Comparison of ENCODE assay signal across 14 cellular contexts in genomic region chr7:127983804-127984332, GRCh38. TPM values are rescaled to one million over a fixed set of nuclear protein-coding genes. Genes with fewer than 3 reads are reported as not detected.
DNase-seq lines count a peak whose midpoint lies in the region; ATAC-seq and TF ChIP-seq lines count a peak whose summit lies in the region.
"Had no signal": no experiment of that assay in that cellular context is flagged by ENCODE, and none has a peak within 500 bp of the region (broad histone marks: within the 10 kb centered on the region; RNA-seq: fewer than 3 reads in every experiment).

No MANE protein-coding gene starts in this region.

- H3K23ac ChIP-seq in IMR-90 (ENCODE audit: low read depth, low read length) (no peak overlapping the region), mesendoderm (ENCODE audit: low read length) (no peak overlapping the region)

- no peak for TF ChIP-seq RAD21 in IMR-90 (IDR thresholded peaks at IDR 0.05; ENCODE audit: low read length)

- DNase-seq in NCI-H748 (lab: John Stamatoyannopoulos, UW; ENCODE audit: unreplicated experiment) (peak; percentile 27), NCI-H748 treated with DMSO at 0.1 percent for 48 hours (lab: John Stamatoyannopoulos, UW) (no peak), IMR-90 (peak; percentile 24), astrocyte of the hippocampus (ENCODE audit: low read depth, low spot score) (peak; percentile 55), mesendoderm (peak; percentile 42), NCI-H2227 treated with DMSO at 0.1 percent for 48 hours (lab: John Stamatoyannopoulos, UW) (no peak), aorta (no peak)
- DNase-seq: activated gamma-delta T cell treated with Interleukin-2 at 50 U/mL for 16 hours, dorsolateral prefrontal cortex, GOT3, NCI-H1105 treated with DMSO at 0.1 percent for 48 hours, small intestine, transverse colon had no signal

- no peak overlapping the region for H2AFZ ChIP-seq in IMR-90 (replicated peaks; ENCODE audit: low read length, poor library complexity)

- TF ChIP-seq CTCF in IMR-90 (conservative IDR thresholded peaks at IDR 0.05; ENCODE audit: low read depth, low read length) = no peak

- H3K4me3 ChIP-seq in IMR-90 (ENCODE audit: insufficient read depth, low read depth, low read length) = no peak overlapping the region
- H3K4me3 ChIP-seq in mesendoderm (ENCODE audit: low read length) = no peak overlapping the region
- no peak overlapping the region for H3K4me3 ChIP-seq in aorta (ENCODE audit: low read length in 2 of 2)
- H3K4me3 ChIP-seq: dorsolateral prefrontal cortex, transverse colon had no signal

- H3K27me3 ChIP-seq in IMR-90 (ENCODE audit: control insufficient read depth, insufficient read depth, low read length) = no peaks in the 10 kb centered on the region
- H3K27me3 ChIP-seq in mesendoderm (ENCODE audit: insufficient read depth, low read length, poor library complexity) = no peaks in the 10 kb centered on the region
- H3K27me3 ChIP-seq in aorta (ENCODE audit: control insufficient read depth in 1 of 2, insufficient read depth in 2 of 2, low read length in 1 of 2) = no peaks in the 10 kb centered on the region
- H3K27me3 ChIP-seq: dorsolateral prefrontal cortex, transverse colon had no signal

- H3K27ac ChIP-seq in IMR-90 (ENCODE audit: insufficient read depth, low read length) (no peak overlapping the region), mesendoderm (ENCODE audit: low read depth, low read length) (no peak overlapping the region), aorta (ENCODE audit: low read depth in 1 of 2, low read length in 2 of 2) (no peak overlapping the region)
- H3K27ac ChIP-seq: transverse colon had no signal

- no peak overlapping the region for H2BK20ac ChIP-seq in IMR-90 (ENCODE audit: low read depth, low read length)

- H3K79me2 ChIP-seq in mesendoderm (ENCODE audit: control insufficient read depth, insufficient read depth, low read length) = no peaks in the 10 kb centered on the region

- H3K4ac ChIP-seq in IMR-90 (ENCODE audit: low read depth, low read length) (no peak overlapping the region), mesendoderm (ENCODE audit: low read depth, low read length) (no peak overlapping the region)

- no peak overlapping the region for H2AK9ac ChIP-seq in IMR-90 (replicated peaks; ENCODE audit: low read depth, low read length, poor library complexity)

- H2BK15ac ChIP-seq in IMR-90 (ENCODE audit: low read depth, low read length) (no peak overlapping the region), mesendoderm (replicated peaks; ENCODE audit: low read depth) (no peak overlapping the region)

- H2BK5ac ChIP-seq in IMR-90 (ENCODE audit: low read depth, low read length, poor library complexity, severe bottlenecking) (no peak overlapping the region), mesendoderm (ENCODE audit: low read length) (no peak overlapping the region)

- intact Hi-C loops in IMR-90 (cut with micrococcal nuclease) = no loop called here
- intact Hi-C loops in aorta (cut with DNase I) = no loop called here

- H3K79me1 ChIP-seq in IMR-90 (ENCODE audit: low read depth in 1 of 2, low read length in 2 of 2) = peaks cover 28 to 74% of the 10 kb centered on the region in 2 experiments
- peaks cover 1% of the 10 kb centered on the region for H3K79me1 ChIP-seq in mesendoderm (ENCODE audit: low read length)

- peaks cover 24% of the 10 kb centered on the region for H3K9me1 ChIP-seq in IMR-90 (ENCODE audit: insufficient read depth, low read length)

- dilution Hi-C loops in IMR-90 (cut with HindIII; ENCODE audit: low sequenced_read_pairs, unreplicated experiment) = no loop called here

- peaks cover 36% of the 10 kb centered on the region for H4K20me1 ChIP-seq in IMR-90 (ENCODE audit: insufficient read depth, low read length)

- POLR2A ChIA-PET in IMR-90 (lab: Charles Lee; ENCODE audit: unreplicated experiment) = no interaction called here

- H3K9me3 ChIP-seq in IMR-90 (ENCODE audit: control insufficient read depth, insufficient read depth, low read length) = peaks cover 3% of the 10 kb centered on the region
- H3K9me3 ChIP-seq in aorta (ENCODE audit: control insufficient read depth, low read length) = no peaks in the 10 kb centered on the region

- H3K9ac ChIP-seq in IMR-90 (ENCODE audit: low read depth, low read length) = no peak overlapping the region
- no peak overlapping the region for H3K9ac ChIP-seq in mesendoderm (ENCODE audit: low read length)

- H4K8ac ChIP-seq in IMR-90 (ENCODE audit: low read depth in 2 of 2, low read length in 2 of 2) = no peak overlapping the region
- H4K8ac ChIP-seq in mesendoderm (ENCODE audit: low read depth, low read length) = no peak overlapping the region

- H2BK120ac ChIP-seq in IMR-90 (ENCODE audit: low read depth, low read length) (no peak overlapping the region), mesendoderm (ENCODE audit: low read depth, low read length) (no peak overlapping the region)

- 100% methylated on average over 2 of the region's 5 CpGs; no CpG with 5 or more reads in 1 of the 2 experiments for WGBS in IMR-90 (ENCODE audit: extremely low coverage in 2 of 2, insufficient read length in 1 of 2), 2 experiments
- WGBS in mesendoderm (ENCODE audit: extremely low coverage, insufficient coverage, low lambda C conversion rate) = no CpG with 5 or more reads among the region's 5 CpGs
- WGBS in aorta, 2 donors = 77 to 79% methylated on average over 5 of the region's 5 CpGs

- H3K18ac ChIP-seq in IMR-90 (ENCODE audit: low read depth, low read length) = no peak overlapping the region
- H3K18ac ChIP-seq in mesendoderm (ENCODE audit: low read length) = no peak overlapping the region

- no TSS peak for BruUV-seq in IMR-90 (replicated peaks; lab: Mats Ljungman, UMichigan)

- no peak overlapping the region; the same call in 1 of the 2 replicates for H3K14ac ChIP-seq in IMR-90 (replicated peaks; ENCODE audit: low read depth, low read length)

- no peak for TF ChIP-seq POLR2A in IMR-90 (IDR thresholded peaks at IDR 0.05; ENCODE audit: low read depth, low read length)

- H4K5ac ChIP-seq in IMR-90 (ENCODE audit: low read depth, low read length) = no peak overlapping the region
- no peak overlapping the region for H4K5ac ChIP-seq in mesendoderm (ENCODE audit: low read length)

- CTCF ChIA-PET in IMR-90 (lab: Yijun Ruan, JAX) = no interaction called here

- H4K91ac ChIP-seq in IMR-90 (ENCODE audit: insufficient read depth, low read depth, low read length) = no peak overlapping the region

- H3K36me3 ChIP-seq in IMR-90 (ENCODE audit: control insufficient read depth, insufficient read depth, low read length) (no peaks in the 10 kb centered on the region; the same call in 1 of the 2 replicates), mesendoderm (ENCODE audit: control insufficient read depth, insufficient read depth, low read length) (no peaks in the 10 kb centered on the region), aorta (ENCODE audit: control insufficient read depth in 1 of 2, insufficient read depth in 2 of 2, low read length in 1 of 2) (no peaks in the 10 kb centered on the region)
- H3K36me3 ChIP-seq: transverse colon had no signal

- H3K56ac ChIP-seq in IMR-90 (ENCODE audit: extremely low read depth, insufficient read depth, low read length) (no peak overlapping the region), mesendoderm (ENCODE audit: low read length) (no peak overlapping the region)

- in situ Hi-C loops in IMR-90 (cut with MboI; ENCODE audit: low sequenced_read_pairs) = no loop called here

- ATAC-seq in IMR-90 (ENCODE audit: low read depth) (no peak), HG03469 (IDR thresholded peaks at IDR 0.05; ENCODE audit: unreplicated experiment) (no peak), aorta (ENCODE audit: low FRiP score) (no peak)

- H3K4me1 ChIP-seq in IMR-90 (ENCODE audit: control insufficient read depth, insufficient read depth, low read length) = peaks cover 7% of the 10 kb centered on the region
- no peaks in the 10 kb centered on the region for H3K4me1 ChIP-seq in mesendoderm (ENCODE audit: control insufficient read depth, low read depth, low read length)
- peaks cover 2 to 7% of the 10 kb centered on the region in 2 donors for H3K4me1 ChIP-seq in aorta (ENCODE audit: control insufficient read depth in 1 of 2, insufficient read depth in 2 of 2, low read length in 2 of 2)
- H3K4me1 ChIP-seq: transverse colon had no signal

- H3K4me2 ChIP-seq in IMR-90 (ENCODE audit: low read depth, low read length) (no peak overlapping the region), mesendoderm (ENCODE audit: low read length) (no peak overlapping the region)

- no peak overlapping the region for H2AK5ac ChIP-seq in IMR-90 (ENCODE audit: low read depth, low read length)
- no peak overlapping the region for H2AK5ac ChIP-seq in mesendoderm (ENCODE audit: low read length)

TF ChIP-seq in IMR-90, 13 proteins besides CTCF, POLR2A, EP300 and RAD21 (continues in another document):
- TF ChIP-seq SMC3 (IDR thresholded peaks at IDR 0.05; ENCODE audit: low read depth, low read length) (no peak), USF2 (IDR thresholded peaks at IDR 0.05; ENCODE audit: low read depth, low read length) (no peak), BHLHE40 (IDR thresholded peaks at IDR 0.05; ENCODE audit: low read depth, low read length) (no peak), RFX5 (IDR thresholded peaks at IDR 0.05; ENCODE audit: low read depth, low read length) (no peak), MXI1 (IDR thresholded peaks at IDR 0.05; ENCODE audit: borderline replicate concordance, low read depth, low read length) (no peak)
- TF ChIP-seq, protein P1, sequence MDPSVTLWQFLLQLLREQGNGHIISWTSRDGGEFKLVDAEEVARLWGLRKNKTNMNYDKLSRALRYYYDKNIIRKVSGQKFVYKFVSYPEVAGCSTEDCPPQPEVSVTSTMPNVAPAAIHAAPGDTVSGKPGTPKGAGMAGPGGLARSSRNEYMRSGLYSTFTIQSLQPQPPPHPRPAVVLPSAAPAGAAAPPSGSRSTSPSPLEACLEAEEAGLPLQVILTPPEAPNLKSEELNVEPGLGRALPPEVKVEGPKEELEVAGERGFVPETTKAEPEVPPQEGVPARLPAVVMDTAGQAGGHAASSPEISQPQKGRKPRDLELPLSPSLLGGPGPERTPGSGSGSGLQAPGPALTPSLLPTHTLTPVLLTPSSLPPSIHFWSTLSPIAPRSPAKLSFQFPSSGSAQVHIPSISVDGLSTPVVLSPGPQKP (IDR thresholded peaks at IDR 0.05; ENCODE audit: borderline replicate concordance, low read depth, low read length) = no peak

RNA-seq across cellular contexts. Expression of gene LRRC4, which starts 47.4 kb away (rescaled TPM):
- 0.54 and 0.56 TPM in 2 replicates for total RNA-seq in IMR-90 (2012; rRNA removed)
- polyA plus RNA-seq in IMR-90 (2012; rRNA removed) = 0.55 and 0.69 TPM in 2 replicates
- 0.27 and 0.43 TPM in 2 replicates for polyA plus RNA-seq in IMR-90 (2012; cell fraction: cytosol; rRNA removed)
- polyA plus RNA-seq in IMR-90 (2012; cell fraction: nucleus; rRNA removed; ENCODE audit: low replicate concordance) = 1.1 and 1.9 TPM in 2 replicates
- polyA plus RNA-seq in mesendoderm (2013, experiment 1 of 2) = 9.9 TPM
- 9.6 TPM for polyA plus RNA-seq in mesendoderm (2013, experiment 2 of 2)
- 10 to 100 TPM in 1 of 2 donors, 1 to 10 TPM in 1; 5.1 to 11.2 TPM for total RNA-seq in aorta
- under 1 TPM; 0.13 TPM for polyA plus RNA-seq in aorta

Comparison
In these comparisons a context has a peak if more than half of its experiments do, and no peak if none do; other contexts are left out.
1. DNase-seq: peak in NCI-H748 (single experiment), IMR-90 (single experiment), astrocyte of the hippocampus (single experiment) and mesendoderm (single experiment); none in NCI-H748 treated with DMSO at 0.1 percent for 48 hours (single experiment), NCI-H2227 treated with DMSO at 0.1 percent for 48 hours (single experiment) and aorta (0 of 2).